ENCODE assay signal across 1 cellular context in the genomic region with DNA sequence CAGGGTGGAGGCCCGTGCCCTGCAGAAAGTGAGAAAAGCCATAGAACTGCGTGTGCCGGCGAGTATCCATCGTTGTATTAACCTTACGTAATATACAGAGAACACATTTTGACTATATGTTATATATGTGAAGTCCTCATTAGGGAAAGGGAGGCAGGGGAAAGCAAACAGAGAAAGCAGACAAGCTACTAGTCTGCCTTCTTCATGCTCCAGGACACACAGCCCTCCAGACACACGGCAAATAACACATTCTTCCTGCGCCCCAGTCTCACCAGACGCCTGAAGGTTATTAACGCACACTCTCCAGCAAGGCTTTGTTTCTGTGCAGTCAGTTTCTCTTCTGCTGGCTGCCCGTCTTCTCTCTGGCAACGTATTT.
TF ChIP-seq lines count a peak whose summit lies in the region.

No MANE protein-coding gene starts in this region.

TF ChIP-seq in GM23338, 12 proteins besides CTCF, POLR2A, EP300 and RAD21 (continued from another document):
- TF ChIP-seq, protein P1, sequence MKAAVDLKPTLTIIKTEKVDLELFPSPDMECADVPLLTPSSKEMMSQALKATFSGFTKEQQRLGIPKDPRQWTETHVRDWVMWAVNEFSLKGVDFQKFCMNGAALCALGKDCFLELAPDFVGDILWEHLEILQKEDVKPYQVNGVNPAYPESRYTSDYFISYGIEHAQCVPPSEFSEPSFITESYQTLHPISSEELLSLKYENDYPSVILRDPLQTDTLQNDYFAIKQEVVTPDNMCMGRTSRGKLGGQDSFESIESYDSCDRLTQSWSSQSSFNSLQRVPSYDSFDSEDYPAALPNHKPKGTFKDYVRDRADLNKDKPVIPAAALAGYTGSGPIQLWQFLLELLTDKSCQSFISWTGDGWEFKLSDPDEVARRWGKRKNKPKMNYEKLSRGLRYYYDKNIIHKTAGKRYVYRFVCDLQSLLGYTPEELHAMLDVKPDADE (IDR thresholded peaks at IDR 0.05) = no peak
- TF ChIP-seq ZNF331 (CRISPR knock-in tag; IDR thresholded peaks at IDR 0.05; ENCODE audit: low read depth) (no peak), NANOG (IDR thresholded peaks at IDR 0.05; ENCODE audit: borderline replicate concordance) (no peak), EZH2phosphoT487 (IDR thresholded peaks at IDR 0.05; ENCODE audit: unreplicated experiment) (no peak)
